Comparison of ENCODE assay signal across 27 cellular contexts in genomic region chr6:162468326-162468725, GRCh38.
DNase-seq lines count a peak whose midpoint lies in the region; ATAC-seq, FAIRE-seq and TF ChIP-seq lines count a peak whose summit lies in the region.
"Had no signal": no experiment of that assay in that cellular context is flagged by ENCODE, and none has a peak within 500 bp of the region (broad histone marks: within the 10 kb centered on the region; RNA-seq: fewer than 3 reads in every experiment).

No MANE protein-coding gene starts in this region.

- H3K27ac ChIP-seq in astrocyte (ENCODE audit: low read depth, low read length) (no peak overlapping the region), foreskin keratinocyte (no peak overlapping the region)
- H3K27ac ChIP-seq: A549, BLaER1, body of pancreas, thyroid gland, vagina had no signal

- H3K4me1 ChIP-seq in astrocyte (ENCODE audit: insufficient read depth, low read length) (no peaks in the 10 kb centered on the region), foreskin keratinocyte (no peaks in the 10 kb centered on the region)
- H3K4me1 ChIP-seq: A549, BLaER1, body of pancreas, thyroid gland, vagina had no signal

- peak; percentile 37 for ATAC-seq in foreskin keratinocyte
- no peak for ATAC-seq in GM18858 (IDR thresholded peaks at IDR 0.05; ENCODE audit: unreplicated experiment)
- ATAC-seq: A549; body of pancreas; left lobe of liver; naive thymus-derived CD4-positive, alpha-beta T cell; stimulated activated naive CD8-positive, alpha-beta T cell treated with anti-CD3 and anti-CD28 coated beads, Interleukin-15, amount 100 ng/mL, for 72 hours had no signal

- H3K4me3 ChIP-seq in astrocyte (ENCODE audit: insufficient read depth, low read depth, low read length): no peak overlapping the region
- H3K4me3 ChIP-seq: A549, BLaER1, body of pancreas, thyroid gland, vagina had no signal

- H3K79me2 ChIP-seq in astrocyte (ENCODE audit: insufficient read depth, low read length): no peaks in the 10 kb centered on the region

- H3K27me3 ChIP-seq in astrocyte (ENCODE audit: insufficient read depth, low read length) (no peaks in the 10 kb centered on the region), foreskin keratinocyte (no peaks in the 10 kb centered on the region)
- H3K27me3 ChIP-seq: BLaER1, body of pancreas, thyroid gland, vagina had no signal

- H3K36me3 Mint-ChIP-seq in astrocyte (ENCODE audit: low read depth, unreplicated experiment): no peaks in the 10 kb centered on the region
- H3K36me3 Mint-ChIP-seq in activated T-helper 2 cell treated with anti-CD3 and anti-CD28 coated beads, Interferon-gamma antibody, Interleukin-2, Interleukin-4, amounts not matched to agents 10 μg/mL and 5 μg/mL and 100 μg/mL, durations not matched to agents 14 hours and 24 hours and 36 hours (ENCODE audit: low read depth): no peaks in the 10 kb centered on the region
- no peaks in the 10 kb centered on the region for H3K36me3 Mint-ChIP-seq in CD14-positive monocyte

- H3K27me3 Mint-ChIP-seq in astrocyte (ENCODE audit: low read depth, unreplicated experiment) (no peaks in the 10 kb centered on the region), CD14-positive monocyte (ENCODE audit: low read depth in 3 of 3) (peaks cover 0 to 3% (median 0%) of the 10 kb centered on the region in 3 donors)
- no peaks in the 10 kb centered on the region for H3K27me3 Mint-ChIP-seq in activated T-helper 2 cell treated with anti-CD3 and anti-CD28 coated beads, Interferon-gamma antibody, Interleukin-2, Interleukin-4, amounts not matched to agents 10 μg/mL and 5 μg/mL and 100 μg/mL, durations not matched to agents 14 hours and 24 hours and 36 hours (ENCODE audit: low read depth)
- H3K27me3 Mint-ChIP-seq: naive thymus-derived CD4-positive, alpha-beta T cell; stimulated activated naive CD8-positive, alpha-beta T cell treated with anti-CD3 and anti-CD28 coated beads, Interleukin-15, amount 100 ng/mL, for 72 hours had no signal

- H3K27ac Mint-ChIP-seq in astrocyte (ENCODE audit: unreplicated experiment): no peak overlapping the region
- no peak overlapping the region for H3K27ac Mint-ChIP-seq in activated T-helper 2 cell treated with anti-CD3 and anti-CD28 coated beads, Interferon-gamma antibody, Interleukin-2, Interleukin-4, amounts not matched to agents 10 μg/mL and 5 μg/mL and 100 μg/mL, durations not matched to agents 14 hours and 24 hours and 36 hours
- no peak overlapping the region for H3K27ac Mint-ChIP-seq in CD14-positive monocyte
- H3K27ac Mint-ChIP-seq: naive thymus-derived CD4-positive, alpha-beta T cell; stimulated activated naive CD8-positive, alpha-beta T cell treated with anti-CD3 and anti-CD28 coated beads, Interleukin-15, amount 100 ng/mL, for 72 hours had no signal

- H4K20me1 ChIP-seq in astrocyte (ENCODE audit: insufficient read depth, low read length): no peaks in the 10 kb centered on the region
- H4K20me1 ChIP-seq: BLaER1 had no signal

- H3K4me1 Mint-ChIP-seq in astrocyte (ENCODE audit: low read depth, unreplicated experiment) (no peaks in the 10 kb centered on the region), CD14-positive monocyte (no peaks in the 10 kb centered on the region)
- H3K4me1 Mint-ChIP-seq in activated T-helper 2 cell treated with anti-CD3 and anti-CD28 coated beads, Interferon-gamma antibody, Interleukin-2, Interleukin-4, amounts not matched to agents 10 μg/mL and 5 μg/mL and 100 μg/mL, durations not matched to agents 14 hours and 24 hours and 36 hours (ENCODE audit: low read depth): no peaks in the 10 kb centered on the region
- H3K4me1 Mint-ChIP-seq: stimulated activated naive CD8-positive, alpha-beta T cell treated with anti-CD3 and anti-CD28 coated beads, Interleukin-15, amount 100 ng/mL, for 72 hours had no signal

- H3K4me3 Mint-ChIP-seq in astrocyte (ENCODE audit: unreplicated experiment): no peak overlapping the region
- no peak overlapping the region for H3K4me3 Mint-ChIP-seq in activated T-helper 2 cell treated with anti-CD3 and anti-CD28 coated beads, Interferon-gamma antibody, Interleukin-2, Interleukin-4, amounts not matched to agents 10 μg/mL and 5 μg/mL and 100 μg/mL, durations not matched to agents 14 hours and 24 hours and 36 hours (ENCODE audit: low read depth)
- H3K4me3 Mint-ChIP-seq in CD14-positive monocyte: no peak overlapping the region
- H3K4me3 Mint-ChIP-seq: naive thymus-derived CD4-positive, alpha-beta T cell; stimulated activated naive CD8-positive, alpha-beta T cell treated with anti-CD3 and anti-CD28 coated beads, Interleukin-15, amount 100 ng/mL, for 72 hours had no signal

- DNase-seq in AG08395 (ENCODE audit: low spot score): peak; percentile 6
- peak; percentile 62 for DNase-seq in astrocyte (ENCODE audit: low read depth)
- DNase-seq in foreskin keratinocyte: peak in 1 of 2 donors; percentile 2
- peak; percentile 81 for DNase-seq in myocyte (ENCODE audit: low read depth)
- no peak for DNase-seq in activated T-helper 2 cell treated with anti-CD3 and anti-CD28 coated beads, Interferon-gamma antibody, Interleukin-2, Interleukin-4, amounts not matched to agents 10 μg/mL and 5 μg/mL and 100 μg/mL, durations not matched to agents 14 hours and 24 hours and 36 hours (ENCODE audit: low spot score)
- no peak for DNase-seq in CD14-positive monocyte (ENCODE audit: low spot score)
- DNase-seq in NOMO-1 treated with DMSO at 0.1 percent for 48 hours (lab: John Stamatoyannopoulos, UW; ENCODE audit: unreplicated experiment): no peak
- DNase-seq: activated effector memory CD4-positive, alpha-beta T cell treated with anti-CD3 and anti-CD28 coated beads, Interleukin-2, amount 50 U/mL, for 16 hours; body of pancreas; DMS79 treated with DMSO at 0.1 percent for 48 hours; GF-D8; HCEC 1CT; naive thymus-derived CD4-positive, alpha-beta T cell; NCI-H1105 treated with DMSO at 0.1 percent for 48 hours; NCI-H2081; NCI-H226; NCI-H774; small intestine; stimulated activated naive CD8-positive, alpha-beta T cell treated with anti-CD3 and anti-CD28 coated beads, Interleukin-15, amount 100 ng/mL, for 72 hours; thyroid gland had no signal

- H3K9me3 ChIP-seq in astrocyte (ENCODE audit: insufficient read depth, low read depth, low read length): no peaks in the 10 kb centered on the region
- H3K9me3 ChIP-seq: A549, BLaER1, body of pancreas, thyroid gland, vagina had no signal

- no peak overlapping the region for H3K4me2 ChIP-seq in astrocyte (ENCODE audit: low read length)
- H3K4me2 ChIP-seq: A549, BLaER1 had no signal

- TF ChIP-seq CTCF in astrocyte (IDR thresholded peaks at IDR 0.05; ENCODE audit: insufficient read depth, low read depth, low read length) (no peak), foreskin keratinocyte (conservative IDR thresholded peaks at IDR 0.05) (no peak), CD14-positive monocyte (IDR thresholded peaks at IDR 0.05) (no peak)

- FAIRE-seq in astrocyte (lab: Jason Lieb, UNC): no peak
- FAIRE-seq: A549, endothelial cell of umbilical vein, GM18507, small intestine had no signal

- intact Hi-C loops in activated T-helper 2 cell treated with anti-CD3 and anti-CD28 coated beads, Interferon-gamma antibody, Interleukin-2, Interleukin-4, amounts not matched to agents 10 μg/mL and 5 μg/mL and 100 μg/mL, durations not matched to agents 14 hours and 24 hours and 36 hours (cut with micrococcal nuclease): no loop called here
- intact Hi-C loops in CD14-positive monocyte (cut with micrococcal nuclease): no loop called here

- H2AFZ ChIP-seq in astrocyte (ENCODE audit: low read depth, low read length): no peak overlapping the region

- no peaks in the 10 kb centered on the region for H3K36me3 ChIP-seq in astrocyte (ENCODE audit: insufficient read depth, low read length)
- H3K36me3 ChIP-seq: BLaER1, thyroid gland, vagina had no signal

- no peak overlapping the region for H3K9ac ChIP-seq in astrocyte (ENCODE audit: low read length)
- H3K9ac ChIP-seq: BLaER1 had no signal

- H3K9me3 Mint-ChIP-seq in astrocyte (ENCODE audit: unreplicated experiment) (no peaks in the 10 kb centered on the region), CD14-positive monocyte (peaks cover 0 to 5% (median 2%) of the 10 kb centered on the region in 7 donors)
- no peaks in the 10 kb centered on the region for H3K9me3 Mint-ChIP-seq in activated T-helper 2 cell treated with anti-CD3 and anti-CD28 coated beads, Interferon-gamma antibody, Interleukin-2, Interleukin-4, amounts not matched to agents 10 μg/mL and 5 μg/mL and 100 μg/mL, durations not matched to agents 14 hours and 24 hours and 36 hours

Comparison
In these comparisons a context has a peak if more than half of its experiments do, and no peak if none do; other contexts are left out.
1. DNase-seq: peak in AG08395 (single experiment), astrocyte (single experiment) and myocyte (single experiment); none in activated T-helper 2 cell treated with anti-CD3 and anti-CD28 coated beads, Interferon-gamma antibody, Interleukin-2, Interleukin-4, amounts not matched to agents 10 μg/mL and 5 μg/mL and 100 μg/mL, durations not matched to agents 14 hours and 24 hours and 36 hours (single experiment), CD14-positive monocyte (single experiment) and NOMO-1 treated with DMSO at 0.1 percent for 48 hours (single experiment).